In the genomic region with DNA sequence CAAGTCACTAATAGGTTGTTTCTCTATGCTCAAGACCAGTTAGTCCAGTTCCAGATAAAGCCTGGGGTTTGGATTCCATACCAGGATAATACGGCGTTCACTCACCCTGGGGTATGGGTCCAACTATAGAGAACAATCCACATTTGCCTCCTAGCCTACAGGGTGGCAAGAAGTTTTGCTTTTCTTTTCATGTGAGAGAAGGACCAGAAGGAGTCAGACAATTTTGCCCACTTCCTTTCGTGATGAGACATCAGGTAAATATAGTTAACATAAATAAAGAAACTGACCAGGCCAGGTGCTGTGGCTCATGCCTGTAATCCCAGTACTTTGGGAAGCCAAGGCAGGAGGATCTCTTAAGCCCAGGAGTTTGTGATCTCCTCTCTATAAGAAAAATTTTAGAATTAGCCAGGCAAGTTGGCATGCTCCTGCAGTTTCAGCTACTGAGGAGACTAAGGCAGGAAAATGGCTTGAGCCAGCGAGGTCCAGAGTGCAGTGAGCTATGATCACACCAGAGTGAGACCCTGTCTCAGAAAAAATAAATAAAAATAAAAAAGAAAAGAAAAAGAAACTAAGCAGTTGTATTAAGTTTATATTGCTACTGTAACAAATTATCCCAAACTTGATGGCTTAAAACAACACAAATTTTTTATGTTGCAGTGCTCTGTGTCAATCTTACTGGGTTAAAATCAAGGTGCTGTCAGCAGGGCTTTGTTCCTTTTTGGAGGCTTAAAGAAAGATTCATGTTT, we compare ENCODE assay signal across 9 cellular contexts. TPM values are rescaled to one million over a fixed set of nuclear protein-coding genes. Genes with fewer than 3 reads are reported as not detected.
DNase-seq lines count a peak whose midpoint lies in the region; ATAC-seq and TF ChIP-seq lines count a peak whose summit lies in the region.
"Had no signal": no experiment of that assay in that cellular context is flagged by ENCODE, and none has a peak within 500 bp of the region (broad histone marks: within the 10 kb centered on the region; RNA-seq: fewer than 3 reads in every experiment).

No MANE protein-coding gene starts in this region.

- intact Hi-C loops in activated CD4-positive, alpha-beta T cell treated with anti-CD3 and anti-CD28 coated beads, Interleukin-2, amount 10 ng/mL, durations not matched to agents 24 days and 14 days (cut with micrococcal nuclease), result loop anchor here (10.0 kb wide), 1 partner anchor 155 kb away; no protein-coding TSS in a partner anchor

- H4K20me1 ChIP-seq in OCI-LY1 (ENCODE audit: insufficient read depth, low read length), result no peaks in the 10 kb centered on the region

- H3K9me3 ChIP-seq in OCI-LY1 (ENCODE audit: low read length), result no peaks in the 10 kb centered on the region

- no peaks in the 10 kb centered on the region for H3K36me3 ChIP-seq in OCI-LY1 (ENCODE audit: insufficient read depth, low read length)

- no peaks in the 10 kb centered on the region for H3K9me2 ChIP-seq in OCI-LY1 (ENCODE audit: low read depth, low read length)

- H2AFZ ChIP-seq in OCI-LY1 (ENCODE audit: low read length), result peak overlapping the region; percentile 15

- no peaks in the 10 kb centered on the region for H3K79me2 ChIP-seq in OCI-LY1 (ENCODE audit: insufficient read depth, low read length)

- H3K27me3 ChIP-seq in OCI-LY1 (ENCODE audit: insufficient read depth, low read length), result no peaks in the 10 kb centered on the region

- peaks cover 43% of the 10 kb centered on the region for H3K4me1 Mint-ChIP-seq in activated CD4-positive, alpha-beta T cell treated with anti-CD3 and anti-CD28 coated beads, Interleukin-2, amount 10 ng/mL, durations not matched to agents 24 days and 14 days
- peaks cover 64% of the 10 kb centered on the region for H3K4me1 Mint-ChIP-seq in stimulated activated memory B cell treated with anti-CD40 and anti-IgM and Interleukin-4, amounts not matched to agents 10 μg/mL and 1 μg/mL and 100 μg/mL, for 72 hours

- H3K27me3 Mint-ChIP-seq in activated CD4-positive, alpha-beta T cell treated with anti-CD3 and anti-CD28 coated beads, Interleukin-2, amount 10 ng/mL, durations not matched to agents 24 days and 14 days, result no peaks in the 10 kb centered on the region
- no peaks in the 10 kb centered on the region for H3K27me3 Mint-ChIP-seq in stimulated activated memory B cell treated with anti-CD40 and anti-IgM and Interleukin-4, amounts not matched to agents 10 μg/mL and 1 μg/mL and 100 μg/mL, for 72 hours

- H3K4me1 ChIP-seq in OCI-LY1 (ENCODE audit: insufficient read depth, low read length, severe bottlenecking), result peaks cover 51% of the 10 kb centered on the region

- 0 out of 2 replicates have a peak, but pooled peaks cover 5% of the 10 kb centered on the region for H3F3A ChIP-seq in OCI-LY1 (ENCODE audit: insufficient read depth, low read length)

- H3K4me2 ChIP-seq in OCI-LY1 (ENCODE audit: low read length), result peak overlapping the region; percentile 72

- H3K4me3 ChIP-seq in OCI-LY1 (ENCODE audit: low read depth, low read length, poor library complexity, severe bottlenecking), result peak overlapping the region; percentile 48

- H3K36me3 Mint-ChIP-seq in activated CD4-positive, alpha-beta T cell treated with anti-CD3 and anti-CD28 coated beads, Interleukin-2, amount 10 ng/mL, durations not matched to agents 24 days and 14 days (ENCODE audit: low read depth), result no peaks in the 10 kb centered on the region
- H3K36me3 Mint-ChIP-seq in stimulated activated memory B cell treated with anti-CD40 and anti-IgM and Interleukin-4, amounts not matched to agents 10 μg/mL and 1 μg/mL and 100 μg/mL, for 72 hours, result peaks cover 5% of the 10 kb centered on the region

- H3K27ac ChIP-seq in OCI-LY1 (ENCODE audit: low read depth, low read length, poor library complexity, severe bottlenecking) (peak overlapping the region; percentile 91), RWPE1 (no peak overlapping the region)

- H3K27ac Mint-ChIP-seq in activated CD4-positive, alpha-beta T cell treated with anti-CD3 and anti-CD28 coated beads, Interleukin-2, amount 10 ng/mL, durations not matched to agents 24 days and 14 days, result peak overlapping the region; percentile 73
- peak overlapping the region; percentile 92 for H3K27ac Mint-ChIP-seq in stimulated activated memory B cell treated with anti-CD40 and anti-IgM and Interleukin-4, amounts not matched to agents 10 μg/mL and 1 μg/mL and 100 μg/mL, for 72 hours

- peak overlapping the region; percentile 71 for H3K4me3 Mint-ChIP-seq in activated CD4-positive, alpha-beta T cell treated with anti-CD3 and anti-CD28 coated beads, Interleukin-2, amount 10 ng/mL, durations not matched to agents 24 days and 14 days
- peak overlapping the region; percentile 73 for H3K4me3 Mint-ChIP-seq in stimulated activated memory B cell treated with anti-CD40 and anti-IgM and Interleukin-4, amounts not matched to agents 10 μg/mL and 1 μg/mL and 100 μg/mL, for 72 hours

- no peak for TF ChIP-seq CTCF in OCI-LY1 (IDR thresholded peaks at IDR 0.05; ENCODE audit: low read length)
- no peak for TF ChIP-seq CTCF in RWPE1 (conservative IDR thresholded peaks at IDR 0.05; ENCODE audit: low read depth)

- CTCF ChIA-PET in RWPE1 (lab: Yijun Ruan, JAX), result interaction anchor here (0.6 kb wide), 1 partner anchor 557 kb away, joined by 4 read pairs; no protein-coding TSS in a partner anchor

- peak; percentile 55 for ATAC-seq in HG02852 (IDR thresholded peaks at IDR 0.05; ENCODE audit: unreplicated experiment)
- peak; percentile 82 for ATAC-seq in stimulated activated memory B cell treated with anti-CD40 and anti-IgM and Interleukin-4, amounts not matched to agents 10 μg/mL and 1 μg/mL and 100 μg/mL, for 72 hours

- peak overlapping the region; percentile 49 for H3K9ac ChIP-seq in OCI-LY1 (ENCODE audit: low read length)

- no peak for DNase-seq in activated CD4-positive, alpha-beta T cell treated with anti-CD3 and anti-CD28 coated beads, Interleukin-2, amount 10 ng/mL, durations not matched to agents 24 days and 14 days
- DNase-seq in activated CD4-positive, alpha-beta T cell treated with anti-CD3 and anti-CD28 coated beads for 1 hour, result no peak
- DNase-seq in GDM1 (lab: John Stamatoyannopoulos, UW) (no peak), RWPE1 (ENCODE audit: low spot score) (no peak), pons (ENCODE audit: low spot score) (no peak)
- DNase-seq: activated CD4-positive, CD25-positive, alpha-beta regulatory T cell had no signal

- POLR2A ChIA-PET in RWPE1 (lab: Yijun Ruan, JAX; ENCODE audit: low non-redundant PET), result no interaction called here

- no peaks in the 10 kb centered on the region for H3K9me3 Mint-ChIP-seq in activated CD4-positive, alpha-beta T cell treated with anti-CD3 and anti-CD28 coated beads, Interleukin-2, amount 10 ng/mL, durations not matched to agents 24 days and 14 days
- H3K9me3 Mint-ChIP-seq in stimulated activated memory B cell treated with anti-CD40 and anti-IgM and Interleukin-4, amounts not matched to agents 10 μg/mL and 1 μg/mL and 100 μg/mL, for 72 hours, result peaks cover 3% of the 10 kb centered on the region

RNA-seq across cellular contexts. Expression of a gene that starts 7.5 kb away (rescaled TPM):
- total RNA-seq in activated CD4-positive, alpha-beta T cell treated with anti-CD3 and anti-CD28 coated beads, Interleukin-2, amount 10 ng/mL, durations not matched to agents 24 days and 14 days, result 74.4 and 75.3 TPM in 2 replicates

RNA-seq across cellular contexts. Expression of a gene that starts 47.1 kb away (rescaled TPM):
- 73.6 and 78.8 TPM in 2 replicates for total RNA-seq in activated CD4-positive, alpha-beta T cell treated with anti-CD3 and anti-CD28 coated beads, Interleukin-2, amount 10 ng/mL, durations not matched to agents 24 days and 14 days
